ENCODE assay signal across 1 cellular context in the genomic region with DNA sequence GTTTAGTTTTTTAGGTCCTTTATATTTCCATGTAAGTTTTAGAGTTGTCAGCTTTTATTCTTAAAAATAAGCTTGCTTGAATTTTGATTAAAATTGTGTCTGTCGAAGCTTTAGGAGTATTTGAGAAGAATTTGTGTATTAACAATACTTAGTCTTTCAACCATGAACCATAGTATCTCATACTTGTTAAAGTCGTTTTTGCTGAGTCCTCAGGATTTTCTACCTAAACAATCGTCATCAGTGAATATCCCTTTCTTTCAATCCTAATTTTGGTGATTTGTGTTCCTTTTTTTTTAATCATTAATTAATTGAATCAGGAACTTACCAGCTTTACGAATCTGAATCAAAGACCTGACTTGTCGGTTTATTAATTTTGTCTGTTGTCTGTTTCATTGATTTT.
TF ChIP-seq lines count a peak whose summit lies in the region.

No MANE protein-coding gene starts in this region.

TF ChIP-seq in HepG2, 621 proteins besides CTCF, POLR2A, EP300 and RAD21:
- TF ChIP-seq CBX2 (IDR thresholded peaks at IDR 0.05; ENCODE audit: low read depth, low read length) (no peak), CBX2 (CRISPR knock-in tag; IDR thresholded peaks at IDR 0.05; ENCODE audit: low read depth) (no peak), MAFK (conservative IDR thresholded peaks at IDR 0.05 in 1 of 2, IDR thresholded peaks at IDR 0.05 in 1 of 2; ENCODE audit: low read length in 2 of 2) (peak; percentile 72 to 75), MAFF (IDR thresholded peaks at IDR 0.05; ENCODE audit: low read depth, low read length) (peak; percentile 63)
